In the genomic region with DNA sequence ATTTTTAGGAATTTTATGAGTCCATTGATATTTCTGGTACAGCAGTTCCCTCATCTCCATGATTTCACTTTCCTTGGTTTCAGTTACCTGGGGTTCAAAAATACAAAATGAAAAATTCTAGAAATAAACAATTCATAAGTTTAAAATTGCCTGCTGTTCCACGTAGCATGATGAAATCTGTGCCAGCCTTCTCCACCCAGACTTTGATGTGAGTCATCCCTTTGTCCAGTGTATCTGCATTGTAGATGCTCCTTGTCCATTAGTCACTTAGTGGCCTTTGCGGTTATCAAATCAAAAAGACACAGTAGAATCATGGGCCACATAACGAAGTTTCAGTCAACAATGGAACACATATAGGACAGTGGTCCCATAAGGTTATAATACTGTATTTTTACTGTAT, we compare ENCODE assay signal across 13 cellular contexts.
DNase-seq lines count a peak whose midpoint lies in the region; ATAC-seq, FAIRE-seq and TF ChIP-seq lines count a peak whose summit lies in the region.
"Had no signal": no experiment of that assay in that cellular context is flagged by ENCODE, and none has a peak within 500 bp of the region (broad histone marks: within the 10 kb centered on the region; RNA-seq: fewer than 3 reads in every experiment).

No MANE protein-coding gene starts in this region.

- BruUV-seq in MCF 10A (replicated peaks; lab: Mats Ljungman, UMichigan) = no TSS peak

- H3K27me3 ChIP-seq in breast epithelium (no peaks in the 10 kb centered on the region), foreskin keratinocyte (no peaks in the 10 kb centered on the region), left ventricle myocardium inferior (ENCODE audit: low read depth) (no peaks in the 10 kb centered on the region), small intestine (ENCODE audit: control insufficient read depth in 2 of 2, insufficient read depth in 2 of 2, low read length in 2 of 2) (no peaks in the 10 kb centered on the region)

- peak; percentile 87 for DNase-seq in MCF 10A (ENCODE audit: unreplicated experiment)
- no peak for DNase-seq in breast epithelium (ENCODE audit: low spot score in 2 of 2)
- peak; percentile 86 for DNase-seq in amniotic epithelial cell (ENCODE audit: low read depth)
- peak in 1 of 2 donors; percentile 73 for DNase-seq in foreskin keratinocyte
- no peak for DNase-seq in occipital lobe (lab: John Stamatoyannopoulos, UW)
- DNase-seq in left ventricle myocardium inferior = no peak
- no peak for DNase-seq in small intestine
- no peak for DNase-seq in activated T-helper 2 cell treated with anti-CD3 and anti-CD28 coated beads, Interferon-gamma antibody, Interleukin-2, Interleukin-4, amounts not matched to agents 10 μg/mL and 5 μg/mL and 100 μg/mL, durations not matched to agents 14 hours and 24 hours and 36 hours (ENCODE audit: low spot score)
- DNase-seq: activated T-cell treated with anti-CD3 and anti-CD28 coated beads, Interleukin-2, amount 50 U/mL, for 4 hours; NCI-H2107; stimulated activated CD4-positive, alpha-beta T cell treated with anti-CD3 and anti-CD28 coated beads, Interleukin-12 subunit alpha, Interleukin-12 subunit beta, amount 100 ng/mL, for 4 hours had no signal

- H3K36me3 ChIP-seq in breast epithelium (no peaks in the 10 kb centered on the region), left ventricle myocardium inferior (no peaks in the 10 kb centered on the region), small intestine (ENCODE audit: control insufficient read depth in 2 of 2, insufficient read depth in 2 of 2, low read length in 2 of 2) (no peaks in the 10 kb centered on the region)
- H3K36me3 ChIP-seq: thoracic aorta had no signal

- H3K4me1 ChIP-seq in breast epithelium (no peaks in the 10 kb centered on the region), foreskin keratinocyte (peaks cover 11% of the 10 kb centered on the region), left ventricle myocardium inferior (peaks cover 11% of the 10 kb centered on the region), small intestine (ENCODE audit: control insufficient read depth in 2 of 2, insufficient read depth in 1 of 2, low read depth in 1 of 2, low read length in 1 of 2) (peaks cover 0 to 5% of the 10 kb centered on the region in 2 donors)

- intact Hi-C loops in MCF 10A (cut with micrococcal nuclease) (loop anchor here (5.0 to 10.0 kb wide), 2 partner anchors 288 to 404 kb away; a partner anchor contains a TSS), breast epithelium (cut with DNase I; ENCODE audit: low total_unique reads) (no loop called here), left ventricle myocardium inferior (cut with micrococcal nuclease) (no loop called here)
- intact Hi-C loops in activated T-helper 2 cell treated with anti-CD3 and anti-CD28 coated beads, Interferon-gamma antibody, Interleukin-2, Interleukin-4, amounts not matched to agents 10 μg/mL and 5 μg/mL and 100 μg/mL, durations not matched to agents 14 hours and 24 hours and 36 hours (cut with micrococcal nuclease) = loop anchor here (5.0 kb wide), 1 partner anchor 288 kb away; a partner anchor contains a TSS

- H3K27me3 Mint-ChIP-seq in MCF 10A (ENCODE audit: insufficient read depth, unreplicated experiment) = no peaks in the 10 kb centered on the region
- H3K27me3 Mint-ChIP-seq in activated T-helper 2 cell treated with anti-CD3 and anti-CD28 coated beads, Interferon-gamma antibody, Interleukin-2, Interleukin-4, amounts not matched to agents 10 μg/mL and 5 μg/mL and 100 μg/mL, durations not matched to agents 14 hours and 24 hours and 36 hours (ENCODE audit: low read depth) = peaks cover 15% of the 10 kb centered on the region

- H3K36me3 Mint-ChIP-seq in MCF 10A (ENCODE audit: insufficient read depth, unreplicated experiment) = no peaks in the 10 kb centered on the region
- peaks cover 15% of the 10 kb centered on the region for H3K36me3 Mint-ChIP-seq in activated T-helper 2 cell treated with anti-CD3 and anti-CD28 coated beads, Interferon-gamma antibody, Interleukin-2, Interleukin-4, amounts not matched to agents 10 μg/mL and 5 μg/mL and 100 μg/mL, durations not matched to agents 14 hours and 24 hours and 36 hours (ENCODE audit: low read depth)

- no peak for TF ChIP-seq CTCF in MCF 10A (IDR thresholded peaks at IDR 0.05; ENCODE audit: unreplicated experiment)
- no peak for TF ChIP-seq CTCF in breast epithelium (IDR thresholded peaks at IDR 0.05)
- TF ChIP-seq CTCF in foreskin keratinocyte (conservative IDR thresholded peaks at IDR 0.05) = no peak
- TF ChIP-seq CTCF in left ventricle myocardium inferior (IDR thresholded peaks at IDR 0.05; ENCODE audit: borderline replicate concordance) = no peak

- no peak overlapping the region for H3K27ac ChIP-seq in breast epithelium
- H3K27ac ChIP-seq in foreskin keratinocyte = peak overlapping the region; percentile 40
- no peak overlapping the region for H3K27ac ChIP-seq in left ventricle myocardium inferior (replicated peaks)
- no peak overlapping the region for H3K27ac ChIP-seq in small intestine (ENCODE audit: low read depth in 1 of 2, low read length in 1 of 2)
- H3K27ac ChIP-seq: thoracic aorta had no signal

- CTCF ChIA-PET in MCF 10A (lab: Yijun Ruan, JAX) = no interaction called here

- no peak overlapping the region for H3K4me3 Mint-ChIP-seq in MCF 10A (ENCODE audit: unreplicated experiment)
- H3K4me3 Mint-ChIP-seq in activated T-helper 2 cell treated with anti-CD3 and anti-CD28 coated beads, Interferon-gamma antibody, Interleukin-2, Interleukin-4, amounts not matched to agents 10 μg/mL and 5 μg/mL and 100 μg/mL, durations not matched to agents 14 hours and 24 hours and 36 hours (ENCODE audit: low read depth) = no peak overlapping the region
- H3K4me3 Mint-ChIP-seq: activated T-cell treated with anti-CD3 and anti-CD28 coated beads, Interleukin-2, amount 50 U/mL, for 4 hours had no signal

- TF ChIP-seq POLR2A in breast epithelium (IDR thresholded peaks at IDR 0.05) = no peak

- H3K4me1 Mint-ChIP-seq in MCF 10A (ENCODE audit: insufficient read depth, unreplicated experiment) = peaks cover 28% of the 10 kb centered on the region
- peaks cover 31% of the 10 kb centered on the region for H3K4me1 Mint-ChIP-seq in activated T-helper 2 cell treated with anti-CD3 and anti-CD28 coated beads, Interferon-gamma antibody, Interleukin-2, Interleukin-4, amounts not matched to agents 10 μg/mL and 5 μg/mL and 100 μg/mL, durations not matched to agents 14 hours and 24 hours and 36 hours (ENCODE audit: low read depth)

- peak overlapping the region; percentile 39 for H3K27ac Mint-ChIP-seq in MCF 10A (ENCODE audit: low read depth, unreplicated experiment)
- no peak overlapping the region for H3K27ac Mint-ChIP-seq in activated T-helper 2 cell treated with anti-CD3 and anti-CD28 coated beads, Interferon-gamma antibody, Interleukin-2, Interleukin-4, amounts not matched to agents 10 μg/mL and 5 μg/mL and 100 μg/mL, durations not matched to agents 14 hours and 24 hours and 36 hours

- ATAC-seq in foreskin keratinocyte = peak; percentile 40
- ATAC-seq: activated T-cell treated with anti-CD3 and anti-CD28 coated beads, Interleukin-2, amount 50 U/mL, for 4 hours had no signal

- WGBS in small intestine, 3 donors = 84 to 95% (median 94%) methylated on average over 3 of the region's 3 CpGs

- POLR2A ChIA-PET in MCF 10A (lab: Yijun Ruan, JAX) = interaction anchor here (1.2 kb wide), 1 partner anchor 288 kb away, joined by 5 read pairs; no protein-coding TSS in a partner anchor

- H3K9me3 ChIP-seq in breast epithelium (no peaks in the 10 kb centered on the region), left ventricle myocardium inferior (replicated peaks) (no peaks in the 10 kb centered on the region), small intestine (ENCODE audit: control insufficient read depth, low read depth) (no peaks in the 10 kb centered on the region)
- H3K9me3 ChIP-seq: thoracic aorta had no signal

- no peak for FAIRE-seq in small intestine (lab: Jason Lieb, UNC)
- FAIRE-seq: GM12892 had no signal

- H3K4me3 ChIP-seq in breast epithelium = no peak overlapping the region
- H3K4me3 ChIP-seq in left ventricle myocardium inferior = no peak overlapping the region
- H3K4me3 ChIP-seq in small intestine (ENCODE audit: low read depth in 1 of 2, low read length in 2 of 2) = no peak overlapping the region
- H3K4me3 ChIP-seq: thoracic aorta had no signal

- no peaks in the 10 kb centered on the region for H3K9me3 Mint-ChIP-seq in MCF 10A (ENCODE audit: unreplicated experiment)
- peaks cover 23% of the 10 kb centered on the region for H3K9me3 Mint-ChIP-seq in activated T-helper 2 cell treated with anti-CD3 and anti-CD28 coated beads, Interferon-gamma antibody, Interleukin-2, Interleukin-4, amounts not matched to agents 10 μg/mL and 5 μg/mL and 100 μg/mL, durations not matched to agents 14 hours and 24 hours and 36 hours
- H3K9me3 Mint-ChIP-seq: activated T-cell treated with anti-CD3 and anti-CD28 coated beads, Interleukin-2, amount 50 U/mL, for 4 hours had no signal

Comparison
In these comparisons a context has a peak if more than half of its experiments do, and no peak if none do; other contexts are left out.
1. DNase-seq: peak in MCF 10A (single experiment) and amniotic epithelial cell (single experiment); none in breast epithelium (0 of 2), occipital lobe (single experiment), left ventricle myocardium inferior (single experiment), small intestine (single experiment) and activated T-helper 2 cell treated with anti-CD3 and anti-CD28 coated beads, Interferon-gamma antibody, Interleukin-2, Interleukin-4, amounts not matched to agents 10 μg/mL and 5 μg/mL and 100 μg/mL, durations not matched to agents 14 hours and 24 hours and 36 hours (single experiment).
2. intact Hi-C loops: an anchor here in MCF 10A (5.0 to 10.0 kb wide) and activated T-helper 2 cell treated with anti-CD3 and anti-CD28 coated beads, Interferon-gamma antibody, Interleukin-2, Interleukin-4, amounts not matched to agents 10 μg/mL and 5 μg/mL and 100 μg/mL, durations not matched to agents 14 hours and 24 hours and 36 hours (5.0 kb wide); none called in breast epithelium and left ventricle myocardium inferior.